ENCODE assay signal across 18 cellular contexts in genomic region chr10:78744521-78745090, GRCh38.
DNase-seq lines count a peak whose midpoint lies in the region; ATAC-seq, FAIRE-seq and TF ChIP-seq lines count a peak whose summit lies in the region.
"Had no signal": no experiment of that assay in that cellular context is flagged by ENCODE, and none has a peak within 500 bp of the region (broad histone marks: within the 10 kb centered on the region; RNA-seq: fewer than 3 reads in every experiment).

No MANE protein-coding gene starts in this region.

- in situ Hi-C loops in HepG2 (cut with HindIII; ENCODE audit: extremely low pct_ligation_motif_present, low pct_unique_long_range_greater_than_20kb) = no loop called here

- peaks cover 58% of the 10 kb centered on the region for H3K4me1 ChIP-seq in HepG2 (ENCODE audit: insufficient read depth, low read length)
- H3K4me1 ChIP-seq in spleen = peaks cover 16 to 51% (median 37%) of the 10 kb centered on the region in 6 donors

- H3K36me3 ChIP-seq in HepG2 (replicated peaks in 1 of 2; ENCODE audit: control insufficient read depth in 1 of 2, insufficient read depth in 2 of 2, low read length in 2 of 2) (no peaks in the 10 kb centered on the region), spleen (no peaks in the 10 kb centered on the region)
- H3K36me3 ChIP-seq: brain microvascular endothelial cell, neural progenitor cell had no signal

- H3K79me2 ChIP-seq in HepG2 (ENCODE audit: insufficient read depth, low read length) = no peaks in the 10 kb centered on the region

- H3K9ac ChIP-seq in HepG2 (ENCODE audit: insufficient read depth, low read depth, low read length) = no peak overlapping the region
- H3K9ac ChIP-seq: neural progenitor cell had no signal

- 15% methylated on average over 7 of the region's 9 CpGs for WGBS in HepG2 (ENCODE audit: low lambda C conversion rate)
- 51 to 63% (median 59%) methylated on average over 8 to 9 of the region's 9 CpGs for WGBS in spleen, 5 donors

- no peak for TF ChIP-seq RAD21 in HepG2 (CRISPR knock-in tag; IDR thresholded peaks at IDR 0.05)

- peak overlapping the region; percentile 61 for H3K4me2 ChIP-seq in HepG2 (ENCODE audit: low read depth, low read length)
- H3K4me2 ChIP-seq: neural progenitor cell had no signal

- H3K4me3 ChIP-seq in fibroblast of mammary gland (ENCODE audit: control insufficient read depth, low read depth, low read length) (no peak overlapping the region), HepG2 (replicated peaks in 1 of 3; ENCODE audit: insufficient read depth in 1 of 3, low read depth in 2 of 3, low read length in 3 of 3) (peak overlapping the region in 1 of 3 experiments; percentile 42; a peak in 2 of 6 replicates), spleen (no peak overlapping the region)
- H3K4me3 ChIP-seq: neural progenitor cell had no signal

- BruUV-seq in HepG2 (replicated peaks; lab: Mats Ljungman, UMichigan) = no TSS peak

- TF ChIP-seq CTCF in fibroblast of mammary gland (conservative IDR thresholded peaks at IDR 0.05; ENCODE audit: control insufficient read depth, insufficient read depth, low read depth, low read length) (no peak), HepG2 (CRISPR knock-in tag; IDR thresholded peaks at IDR 0.05) (no peak), spleen (IDR thresholded peaks at IDR 0.05 in 8 of 11, conservative IDR thresholded peaks at IDR 0.05 in 3 of 11) (no peak)

- no peaks in the 10 kb centered on the region for H4K20me1 ChIP-seq in HepG2 (ENCODE audit: insufficient read depth, low read length)

- H3K27ac ChIP-seq in HepG2 (ENCODE audit: extremely low read length, insufficient read depth, low read length) = peak overlapping the region; percentile 37
- H3K27ac ChIP-seq in spleen = peak overlapping the region in 6 of 8 donors; percentile 2 to 71 (median 54)
- H3K27ac ChIP-seq: brain microvascular endothelial cell, neural progenitor cell had no signal

- ATAC-seq in HepG2 = peak; percentile 73
- ATAC-seq in GM21717 (IDR thresholded peaks at IDR 0.05; ENCODE audit: unreplicated experiment) = no peak
- ATAC-seq in HG02588 (IDR thresholded peaks at IDR 0.05; ENCODE audit: unreplicated experiment) = no peak

- CTCF ChIA-PET in HepG2 (lab: Yijun Ruan, JAX; ENCODE audit: low intra/inter-chr PET ratio, low total read pairs) = no interaction called here

- POLR2A ChIA-PET in HepG2 (lab: Yijun Ruan, JAX) = interaction anchor here (1.3 to 1.7 kb wide), 3 partner anchors 10 to 229 kb away, joined by 4 read pairs; no protein-coding TSS in a partner anchor

- TF ChIP-seq POLR2A in HepG2 (IDR thresholded peaks at IDR 0.05; ENCODE audit: insufficient read depth in 1 of 2, low read depth in 2 of 2, low read length in 2 of 2) (no peak), spleen (IDR thresholded peaks at IDR 0.05) (no peak)

- DNase-seq in DMS53 (lab: John Stamatoyannopoulos, UW) (peak; percentile 70), fibroblast of mammary gland (ENCODE audit: low read depth) (peak; percentile 35), HepG2 (ENCODE audit: low spot score) (peak; percentile 56), spleen (no peak), epidermal melanocyte (ENCODE audit: insufficient read length, low spot score) (no peak)
- no peak for DNase-seq in activated naive CD4-positive, alpha-beta T cell treated with Interleukin-2 at 50 U/mL for 16 hours
- DNase-seq: activated CD4-positive, alpha-beta T cell treated with anti-CD3 and anti-CD28 coated beads for 48 hours; activated naive CD4-positive, alpha-beta T cell treated with anti-CD3 and anti-CD28 coated beads, Interleukin-2, amount 10 ng/mL, durations not matched to agents 7 days and 5 days; AML-193; brain microvascular endothelial cell; mammary epithelial cell; NCI-H1436; NCI-H226; SHP77 treated with DMSO at 0.1 percent for 48 hours; T1000 had no signal

- H2AFZ ChIP-seq in HepG2 (ENCODE audit: low read length) = no peak overlapping the region
- H2AFZ ChIP-seq: neural progenitor cell had no signal

- H3K9me3 ChIP-seq in HepG2 (ENCODE audit: low read length) (no peaks in the 10 kb centered on the region), spleen (no peaks in the 10 kb centered on the region)

- FAIRE-seq in HepG2 (lab: Jason Lieb, UNC) = peak; percentile 76

- intact Hi-C loops in HepG2 (cut with micrococcal nuclease; ENCODE audit: unreplicated experiment) (no loop called here), spleen (cut with DNase I; ENCODE audit: low total_unique reads) (no loop called here)

- H3K27me3 ChIP-seq in HepG2 (ENCODE audit: control insufficient read depth in 1 of 2, insufficient read depth in 2 of 2, low read length in 2 of 2) (peaks cover 0 to 2% of the 10 kb centered on the region in 2 experiments; a peak in 1 of 5 replicates), spleen (replicated peaks in 1 of 7) (peaks cover 0 to 7% (median 0%) of the 10 kb centered on the region in 7 donors)
- H3K27me3 ChIP-seq: neural progenitor cell had no signal

- TF ChIP-seq EP300 in HepG2 (IDR thresholded peaks at IDR 0.05; ENCODE audit: low read depth in 2 of 2, low read length in 2 of 2) (no peak), HepG2 (CRISPR knock-in tag; IDR thresholded peaks at IDR 0.05; ENCODE audit: borderline replicate concordance) (no peak)

TF ChIP-seq in HepG2, 621 proteins besides CTCF, POLR2A, EP300 and RAD21 (continues in another document):
- TF ChIP-seq, protein P1, sequence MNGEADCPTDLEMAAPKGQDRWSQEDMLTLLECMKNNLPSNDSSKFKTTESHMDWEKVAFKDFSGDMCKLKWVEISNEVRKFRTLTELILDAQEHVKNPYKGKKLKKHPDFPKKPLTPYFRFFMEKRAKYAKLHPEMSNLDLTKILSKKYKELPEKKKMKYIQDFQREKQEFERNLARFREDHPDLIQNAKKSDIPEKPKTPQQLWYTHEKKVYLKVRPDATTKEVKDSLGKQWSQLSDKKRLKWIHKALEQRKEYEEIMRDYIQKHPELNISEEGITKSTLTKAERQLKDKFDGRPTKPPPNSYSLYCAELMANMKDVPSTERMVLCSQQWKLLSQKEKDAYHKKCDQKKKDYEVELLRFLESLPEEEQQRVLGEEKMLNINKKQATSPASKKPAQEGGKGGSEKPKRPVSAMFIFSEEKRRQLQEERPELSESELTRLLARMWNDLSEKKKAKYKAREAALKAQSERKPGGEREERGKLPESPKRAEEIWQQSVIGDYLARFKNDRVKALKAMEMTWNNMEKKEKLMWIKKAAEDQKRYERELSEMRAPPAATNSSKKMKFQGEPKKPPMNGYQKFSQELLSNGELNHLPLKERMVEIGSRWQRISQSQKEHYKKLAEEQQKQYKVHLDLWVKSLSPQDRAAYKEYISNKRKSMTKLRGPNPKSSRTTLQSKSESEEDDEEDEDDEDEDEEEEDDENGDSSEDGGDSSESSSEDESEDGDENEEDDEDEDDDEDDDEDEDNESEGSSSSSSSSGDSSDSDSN (CRISPR knock-in tag; IDR thresholded peaks at IDR 0.05) = 0 out of 2 replicates have a peak, but pooled peaks have one; percentile 25
- TF ChIP-seq KDM5B (CRISPR knock-in tag; IDR thresholded peaks at IDR 0.05; ENCODE audit: borderline replicate concordance) (no peak), RBM22 (optimal IDR thresholded peaks at IDR 0.05; ENCODE audit: low read length) (no peak), ZMAT3 (CRISPR knock-in tag; conservative IDR thresholded peaks at IDR 0.05) (no peak), TBX3 (IDR thresholded peaks at IDR 0.05; ENCODE audit: borderline replicate concordance) (no peak), HNF1B (CRISPR knock-in tag; IDR thresholded peaks at IDR 0.05) (0 out of 2 replicates have a peak, but pooled peaks have one; percentile 13), ZNF510 (CRISPR knock-in tag; IDR thresholded peaks at IDR 0.05; ENCODE audit: low read depth) (no peak), POLR2AphosphoS2 (IDR thresholded peaks at IDR 0.05; ENCODE audit: low read depth, low read length) (no peak), STAG1 (CRISPR knock-in tag; IDR thresholded peaks at IDR 0.05) (peak; percentile 5; the same call in 1 of the 2 replicates), HOXA3 (CRISPR knock-in tag; IDR thresholded peaks at IDR 0.05) (0 out of 2 replicates have a peak, but pooled peaks have one; percentile 15), SNRNP70 (IDR thresholded peaks at IDR 0.05; ENCODE audit: low read depth, low read length) (no peak), MED1 (CRISPR knock-in tag; IDR thresholded peaks at IDR 0.05) (0 out of 2 replicates have a peak, but pooled peaks have one; percentile 18)
- TF ChIP-seq, protein P2, sequence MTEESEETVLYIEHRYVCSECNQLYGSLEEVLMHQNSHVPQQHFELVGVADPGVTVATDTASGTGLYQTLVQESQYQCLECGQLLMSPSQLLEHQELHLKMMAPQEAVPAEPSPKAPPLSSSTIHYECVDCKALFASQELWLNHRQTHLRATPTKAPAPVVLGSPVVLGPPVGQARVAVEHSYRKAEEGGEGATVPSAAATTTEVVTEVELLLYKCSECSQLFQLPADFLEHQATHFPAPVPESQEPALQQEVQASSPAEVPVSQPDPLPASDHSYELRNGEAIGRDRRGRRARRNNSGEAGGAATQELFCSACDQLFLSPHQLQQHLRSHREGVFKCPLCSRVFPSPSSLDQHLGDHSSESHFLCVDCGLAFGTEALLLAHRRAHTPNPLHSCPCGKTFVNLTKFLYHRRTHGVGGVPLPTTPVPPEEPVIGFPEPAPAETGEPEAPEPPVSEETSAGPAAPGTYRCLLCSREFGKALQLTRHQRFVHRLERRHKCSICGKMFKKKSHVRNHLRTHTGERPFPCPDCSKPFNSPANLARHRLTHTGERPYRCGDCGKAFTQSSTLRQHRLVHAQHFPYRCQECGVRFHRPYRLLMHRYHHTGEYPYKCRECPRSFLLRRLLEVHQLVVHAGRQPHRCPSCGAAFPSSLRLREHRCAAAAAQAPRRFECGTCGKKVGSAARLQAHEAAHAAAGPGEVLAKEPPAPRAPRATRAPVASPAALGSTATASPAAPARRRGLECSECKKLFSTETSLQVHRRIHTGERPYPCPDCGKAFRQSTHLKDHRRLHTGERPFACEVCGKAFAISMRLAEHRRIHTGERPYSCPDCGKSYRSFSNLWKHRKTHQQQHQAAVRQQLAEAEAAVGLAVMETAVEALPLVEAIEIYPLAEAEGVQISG (CRISPR knock-in tag; IDR thresholded peaks at IDR 0.05) = peak; percentile 19; the same call in 1 of the 2 replicates

Comparison
In these comparisons a context has a peak if more than half of its experiments do, and no peak if none do; other contexts are left out.
1. DNase-seq: peak in DMS53 (single experiment), fibroblast of mammary gland (single experiment) and HepG2 (single experiment); none in spleen (single experiment), epidermal melanocyte (single experiment) and activated naive CD4-positive, alpha-beta T cell treated with Interleukin-2 at 50 U/mL for 16 hours (single experiment).